In genomic region chr6:130215526-130215925, GRCh38 we compare ENCODE assay signal across 15 cellular contexts. TPM values are rescaled to one million over a fixed set of nuclear protein-coding genes. Genes with fewer than 3 reads are reported as not detected.
DNase-seq lines count a peak whose midpoint lies in the region; ATAC-seq and TF ChIP-seq lines count a peak whose summit lies in the region.
"Had no signal": no experiment of that assay in that cellular context is flagged by ENCODE, and none has a peak within 500 bp of the region (broad histone marks: within the 10 kb centered on the region; RNA-seq: fewer than 3 reads in every experiment).

No MANE protein-coding gene starts in this region.

- peaks cover 60% of the 10 kb centered on the region for H3K4me1 Mint-ChIP-seq in activated T-cell treated with anti-CD3 and anti-CD28 coated beads, Interleukin-2, amount 50 U/mL, for 72 hours (ENCODE audit: low read depth)
- H3K4me1 Mint-ChIP-seq in natural killer cell = peaks cover 69 to 74% of the 10 kb centered on the region in 2 donors

- TF ChIP-seq CTCF in natural killer cell (IDR thresholded peaks at IDR 0.05) = no peak

- H3K9me3 Mint-ChIP-seq in activated T-cell treated with anti-CD3 and anti-CD28 coated beads, Interleukin-2, amount 50 U/mL, for 72 hours = no peaks in the 10 kb centered on the region
- H3K9me3 Mint-ChIP-seq in natural killer cell = no peaks in the 10 kb centered on the region
- H3K9me3 Mint-ChIP-seq: type B pancreatic cell had no signal

- peaks cover 0 to 2% of the 10 kb centered on the region in 2 donors for H3K36me3 Mint-ChIP-seq in activated T-cell treated with anti-CD3 and anti-CD28 coated beads, Interleukin-2, amount 50 U/mL, for 72 hours (ENCODE audit: insufficient read depth in 2 of 2)
- peaks cover 32% of the 10 kb centered on the region for H3K36me3 Mint-ChIP-seq in natural killer cell
- H3K36me3 Mint-ChIP-seq: type B pancreatic cell had no signal

- H3K27me3 Mint-ChIP-seq in activated T-cell treated with anti-CD3 and anti-CD28 coated beads, Interleukin-2, amount 50 U/mL, for 72 hours (ENCODE audit: low read depth) = no peaks in the 10 kb centered on the region
- H3K27me3 Mint-ChIP-seq in natural killer cell (ENCODE audit: low read depth in 2 of 2) = no peaks in the 10 kb centered on the region
- H3K27me3 Mint-ChIP-seq: type B pancreatic cell had no signal

- H3K4me3 Mint-ChIP-seq in activated T-cell treated with anti-CD3 and anti-CD28 coated beads, Interleukin-2, amount 50 U/mL, for 72 hours = peak overlapping the region; percentile 64 to 73
- peak overlapping the region; percentile 94 for H3K4me3 Mint-ChIP-seq in natural killer cell
- H3K4me3 Mint-ChIP-seq: type B pancreatic cell had no signal

- ATAC-seq in activated CD4-positive, CD25-positive, alpha-beta regulatory T cell treated with anti-CD3 and anti-CD28 coated beads, Interleukin-2, amount 50 U/mL, for 24 hours = peak; percentile 58 to 69
- ATAC-seq in activated T-cell treated with anti-CD3 and anti-CD28 coated beads, Interleukin-2, amount 50 U/mL, for 72 hours (replicated peaks in 1 of 2) = peak; percentile 81 to 85
- ATAC-seq in natural killer cell (peak; percentile 74 to 88 (median 88)), HG03196 (IDR thresholded peaks at IDR 0.05; ENCODE audit: unreplicated experiment) (no peak)
- ATAC-seq: A549, esophagus mucosa had no signal

- peak overlapping the region; percentile 68 for H3K27ac Mint-ChIP-seq in activated T-cell treated with anti-CD3 and anti-CD28 coated beads, Interleukin-2, amount 50 U/mL, for 72 hours
- H3K27ac Mint-ChIP-seq in natural killer cell = peak overlapping the region; percentile 89 to 90
- H3K27ac Mint-ChIP-seq: type B pancreatic cell had no signal

- no peak for DNase-seq in activated CD4-positive, CD25-positive, alpha-beta regulatory T cell treated with anti-CD3 and anti-CD28 coated beads, Interleukin-2, amount 50 U/mL, for 72 hours
- DNase-seq in KBM-7 (peak; percentile 57), natural killer cell (no peak), SW480 (ENCODE audit: low spot score) (no peak), HCEC 1CT (no peak)
- peak; percentile 21 to 22 for DNase-seq in activated T-cell treated with anti-CD3 and anti-CD28 coated beads, Interleukin-2, amount 50 U/mL, for 72 hours
- DNase-seq: GDM1, NCI-H748 treated with DMSO at 0.1 percent for 48 hours, T1000 had no signal

- in situ Hi-C loops in KBM-7 (cut with MboI; ENCODE audit: low pct_unique_long_range_greater_than_20kb, low sequenced_read_pairs) = no loop called here

- intact Hi-C loops in natural killer cell (cut with micrococcal nuclease) = loop anchor here (1.0 to 5.0 kb wide), 3 partner anchors 8 to 83 kb away; no protein-coding TSS in a partner anchor

RNA-seq across cellular contexts. Expression of gene SAMD3, which starts 7.2 kb away (rescaled TPM):
- 1 to 10 TPM; 3.8 to 4.6 TPM for total RNA-seq in activated T-cell treated with anti-CD3 and anti-CD28 coated beads, Interleukin-2, amount 50 U/mL, for 72 hours
- 100 to 1,000 TPM; 322 to 413 (median 339) TPM for total RNA-seq in natural killer cell
- total RNA-seq: MCF 10A had no signal

Comparison
In these comparisons a context has a peak if more than half of its experiments do, and no peak if none do; other contexts are left out.
1. DNase-seq: peak in KBM-7 (single experiment) and activated T-cell treated with anti-CD3 and anti-CD28 coated beads, Interleukin-2, amount 50 U/mL, for 72 hours (2 of 2); none in activated CD4-positive, CD25-positive, alpha-beta regulatory T cell treated with anti-CD3 and anti-CD28 coated beads, Interleukin-2, amount 50 U/mL, for 72 hours (single experiment), natural killer cell (single experiment), SW480 (single experiment) and HCEC 1CT (single experiment).
2. RNA of gene SAMD3, which starts 7.2 kb away (total RNA-seq): 322 to 413 TPM in natural killer cell; 3.8 to 4.6 TPM in activated T-cell treated with anti-CD3 and anti-CD28 coated beads, Interleukin-2, amount 50 U/mL, for 72 hours; every median in the first group is over 10 times any median in the second.